ENCODE assay signal across 31 cellular contexts in genomic region chr9:20330688-20331087, GRCh38.
"Had no signal": no experiment of that assay in that cellular context is flagged by ENCODE, and none has a peak within 500 bp of the region (broad histone marks: within the 10 kb centered on the region; RNA-seq: fewer than 3 reads in every experiment).

No MANE protein-coding gene starts in this region.

- H3K27ac ChIP-seq: ascending aorta, cardiac muscle cell, KMS-11, Peyer's patch, SJSA1 had no signal

- H3K36me3 ChIP-seq: ascending aorta, cardiac muscle cell, Peyer's patch, SJSA1 had no signal

- DNase-seq: activated CD4-positive, alpha-beta T cell treated with anti-CD3 and anti-CD28 coated beads, Interleukin-2, amount 10 ng/mL, durations not matched to agents 24 days and 14 days; activated CD4-positive, alpha-beta T cell treated with anti-CD3 and anti-CD28 coated beads, Interleukin-2, amount 50 U/mL, for 4 hours; activated CD8-positive, alpha-beta memory T cell treated with anti-CD3 and anti-CD28 coated beads, Interleukin-2, amount 50 U/mL, for 4 hours; activated effector memory CD4-positive, alpha-beta T cell treated with anti-CD3 and anti-CD28 coated beads, Interleukin-2, amount 50 U/mL, for 16 hours; activated naive CD4-positive, alpha-beta T cell; activated T-cell treated with anti-CD3 and anti-CD28 coated beads for 4 hours; activated T-cell treated with anti-CD3 and anti-CD28 coated beads, Interleukin-2, amount 50 U/mL, for 4 hours; amniotic stem cell; MM.1S; MV-4-11; NCI-H1092; NCI-H146; NCI-H187; NCI-H2081; NCI-H226; NCI-H446 treated with DMSO at 0.1 percent for 48 hours; NCI-H524; NCI-H69; PC-3; Peyer's patch; RPMI8226; SHP77 treated with DMSO at 0.1 percent for 48 hours; SK-N-SH had no signal

- H3K27me3 ChIP-seq: ascending aorta, cardiac muscle cell, Peyer's patch, SJSA1 had no signal

- H3K4me3 Mint-ChIP-seq: activated T-cell treated with anti-CD3 and anti-CD28 coated beads, Interleukin-2, amount 50 U/mL, for 4 hours; central memory CD8-positive, alpha-beta T cell; T-helper 1 cell treated with Interleukin-12 subunit alpha and Interleukin-12 subunit beta and Interleukin-4 antibody, amounts not matched to agents 30 μg/mL and 1 μg/mL, for 36 hours; T-helper 2 cell treated with Interferon-gamma antibody and Interleukin-4, amounts not matched to agents 5 μg/mL and 100 μg/mL, for 36 hours had no signal

- FAIRE-seq: TTC549 had no signal

- H3K27me3 Mint-ChIP-seq: activated CD4-positive, alpha-beta T cell treated with anti-CD3 and anti-CD28 coated beads, Interleukin-2, amount 10 ng/mL, durations not matched to agents 24 days and 14 days; central memory CD8-positive, alpha-beta T cell had no signal

- H3K4me2 ChIP-seq: KMS-11, SK-N-SH had no signal

- H3K9me3 ChIP-seq: ascending aorta, Peyer's patch, SJSA1, SK-N-SH had no signal

- ATAC-seq: PC-3 had no signal

- H3K4me1 ChIP-seq: ascending aorta, Peyer's patch, SJSA1 had no signal

- H3K4me3 ChIP-seq: ascending aorta, cardiac muscle cell, Peyer's patch, SJSA1 had no signal

- H3K9ac ChIP-seq: KMS-11, SK-N-SH had no signal

- H3K9me3 Mint-ChIP-seq: activated T-cell treated with anti-CD3 and anti-CD28 coated beads, Interleukin-2, amount 50 U/mL, for 4 hours; central memory CD8-positive, alpha-beta T cell; T-helper 2 cell treated with Interferon-gamma antibody and Interleukin-4, amounts not matched to agents 5 μg/mL and 100 μg/mL, for 36 hours had no signal
